In the genomic region with DNA sequence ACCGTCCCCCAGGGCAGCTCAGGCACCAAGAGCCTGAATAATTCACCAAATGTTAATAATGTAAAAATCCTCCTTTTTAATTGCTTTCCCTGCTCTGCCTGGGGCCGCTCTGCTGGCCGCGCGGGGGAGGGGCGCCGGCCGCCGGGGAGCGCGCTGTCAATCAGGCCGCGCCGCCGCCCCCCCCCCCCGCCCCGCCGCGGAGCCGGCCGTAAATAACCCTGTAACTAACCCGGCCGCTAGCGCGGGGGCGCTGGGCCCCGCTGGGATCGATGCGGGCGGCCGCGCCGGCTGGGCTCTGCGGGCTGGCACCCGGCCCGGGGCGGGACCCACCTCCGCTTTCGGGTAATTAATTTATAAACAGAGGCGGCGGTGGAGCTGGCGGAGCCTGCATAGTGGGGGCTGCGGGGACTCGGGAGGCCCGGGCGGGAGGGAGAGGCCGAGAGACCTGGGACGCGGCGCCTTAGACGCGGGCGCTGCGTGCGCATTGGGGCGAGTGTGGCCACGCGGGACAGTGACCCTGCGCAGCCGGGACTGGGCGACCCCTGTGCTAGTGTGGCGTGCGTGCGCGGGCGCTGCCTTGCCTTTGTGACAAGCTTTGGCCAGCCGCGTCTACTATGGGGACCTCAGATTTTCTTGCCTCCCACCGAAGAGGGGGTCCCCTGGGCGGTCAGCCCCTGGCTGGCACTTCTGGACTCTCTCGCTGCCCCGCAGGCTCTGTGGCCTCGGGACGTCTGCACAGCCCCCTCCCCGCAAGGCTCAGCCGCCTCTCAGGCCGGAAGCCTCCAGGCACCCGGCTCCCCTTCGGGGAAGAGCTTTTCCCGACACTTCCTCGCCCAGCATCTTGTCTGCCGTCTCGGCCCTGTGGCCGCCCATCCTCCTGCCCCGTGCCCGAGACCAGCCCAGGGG, we compare ENCODE assay signal across 8 cellular contexts. TPM values are rescaled to one million over a fixed set of nuclear protein-coding genes. Genes with fewer than 3 reads are reported as not detected.
DNase-seq lines count a peak whose midpoint lies in the region; ATAC-seq and TF ChIP-seq lines count a peak whose summit lies in the region.

No MANE protein-coding gene starts in this region.

- DNase-seq in NCI-H1436 (lab: John Stamatoyannopoulos, UW) (peak; percentile 47), NCI-H1436 treated with DMSO at 0.1 percent for 48 hours (lab: John Stamatoyannopoulos, UW) (no peak), NCI-H2081 treated with DMSO at 0.1 percent for 48 hours (lab: John Stamatoyannopoulos, UW) (peak; percentile 70), adrenal gland (peak in 6 of 7 donors; percentile 35 to 91 (median 56)), hepatic stellate cell (ENCODE audit: low spot score) (peak; percentile 80), retinal pigment epithelial cell (ENCODE audit: low read depth) (no peak), cortex of kidney (lab: John Stamatoyannopoulos, UW) (no peak)

- H3K4me1 ChIP-seq in adrenal gland (replicated peaks in 1 of 2): peaks cover 8 to 32% of the 10 kb centered on the region in 2 donors

- ATAC-seq in GM19324 (IDR thresholded peaks at IDR 0.05; ENCODE audit: low FRiP score, unreplicated experiment): no peak

- 0 to 1% (median 0%) methylated on average over 5 to 81 of the region's 86 CpGs for WGBS in adrenal gland, 4 donors

- H3K9me3 ChIP-seq in adrenal gland (replicated peaks in 1 of 3): no peaks in the 10 kb centered on the region

- intact Hi-C loops in adrenal gland (cut with DNase I): no loop called here

- H3K36me3 ChIP-seq in adrenal gland (replicated peaks in 1 of 2): peaks cover 0 to 7% of the 10 kb centered on the region in 2 donors

- no peak for TF ChIP-seq CTCF in adrenal gland (IDR thresholded peaks at IDR 0.05)
- no peak for TF ChIP-seq CTCF in retinal pigment epithelial cell (conservative IDR thresholded peaks at IDR 0.05; ENCODE audit: low read depth, low read length)

- TF ChIP-seq POLR2A in adrenal gland (IDR thresholded peaks at IDR 0.05): no peak

- peaks cover 45% of the 10 kb centered on the region for H3K27me3 ChIP-seq in adrenal gland

- peak overlapping the region in 2 of 4 donors; percentile 9 to 46 for H3K4me3 ChIP-seq in adrenal gland
- H3K4me3 ChIP-seq in retinal pigment epithelial cell (ENCODE audit: low read length): peak overlapping the region; percentile 28

- peak overlapping the region in 3 of 5 donors; percentile 60 to 92 (median 91) for H3K27ac ChIP-seq in adrenal gland

RNA-seq across cellular contexts. Expression of gene SAMD11, which starts 16.7 kb away (rescaled TPM):
- 10 to 100 TPM in 7 of 8 donors, 1 to 10 TPM in 1; 7.9 to 30.8 (median 16.7) TPM for total RNA-seq in adrenal gland
- 10 to 100 TPM in 2 of 3 donors, 1 to 10 TPM in 1; 2.5 to 96.6 (median 32.7) TPM for polyA plus RNA-seq in adrenal gland

RNA-seq across cellular contexts. Expression of gene NOC2L, which starts 18.7 kb away (rescaled TPM):
- 10 to 100 TPM; 22.4 to 58.9 (median 38.1) TPM for total RNA-seq in adrenal gland
- polyA plus RNA-seq in adrenal gland: 10 to 100 TPM; 39.2 to 97.7 (median 64.9) TPM

RNA-seq across cellular contexts. Expression of gene KLHL17, which starts 20.0 kb away (rescaled TPM):
- total RNA-seq in adrenal gland: 10 to 100 TPM in 1 of 8 donors, 1 to 10 TPM in 7; 3.2 to 15.9 (median 6.9) TPM
- polyA plus RNA-seq in adrenal gland: 10 to 100 TPM in 2 of 3 donors, under 1 TPM in 1; 0.73 to 38.8 (median 25.4) TPM

RNA-seq across cellular contexts. Expression of gene PLEKHN1, which starts 25.9 kb away (rescaled TPM):
- total RNA-seq in adrenal gland: 1 to 10 TPM in 3 of 8 donors, under 1 TPM in 3, not detected in 2; 0.30 to 3.8 (median 1.1) TPM
- 10 to 100 TPM in 1 of 3 donors, 1 to 10 TPM in 1, under 1 TPM in 1; 0.05 to 10.5 (median 4.2) TPM for polyA plus RNA-seq in adrenal gland

RNA-seq across cellular contexts. Expression of gene PERM1, which starts 41.5 kb away (rescaled TPM):
- total RNA-seq in adrenal gland: under 1 TPM in 5 of 8 donors, not detected in 3; 0.13 to 0.28 (median 0.14) TPM
- polyA plus RNA-seq in adrenal gland: under 1 TPM in 2 of 3 donors, not detected in 1; 0.40 to 0.88 TPM

Comparison
In these comparisons a context has a peak if more than half of its experiments do, and no peak if none do; other contexts are left out.
1. DNase-seq: peak in NCI-H1436 (single experiment), NCI-H2081 treated with DMSO at 0.1 percent for 48 hours (single experiment), adrenal gland (6 of 7) and hepatic stellate cell (single experiment); none in NCI-H1436 treated with DMSO at 0.1 percent for 48 hours (single experiment), retinal pigment epithelial cell (single experiment) and cortex of kidney (single experiment).